ENCODE assay signal across 8 cellular contexts in the genomic region with DNA sequence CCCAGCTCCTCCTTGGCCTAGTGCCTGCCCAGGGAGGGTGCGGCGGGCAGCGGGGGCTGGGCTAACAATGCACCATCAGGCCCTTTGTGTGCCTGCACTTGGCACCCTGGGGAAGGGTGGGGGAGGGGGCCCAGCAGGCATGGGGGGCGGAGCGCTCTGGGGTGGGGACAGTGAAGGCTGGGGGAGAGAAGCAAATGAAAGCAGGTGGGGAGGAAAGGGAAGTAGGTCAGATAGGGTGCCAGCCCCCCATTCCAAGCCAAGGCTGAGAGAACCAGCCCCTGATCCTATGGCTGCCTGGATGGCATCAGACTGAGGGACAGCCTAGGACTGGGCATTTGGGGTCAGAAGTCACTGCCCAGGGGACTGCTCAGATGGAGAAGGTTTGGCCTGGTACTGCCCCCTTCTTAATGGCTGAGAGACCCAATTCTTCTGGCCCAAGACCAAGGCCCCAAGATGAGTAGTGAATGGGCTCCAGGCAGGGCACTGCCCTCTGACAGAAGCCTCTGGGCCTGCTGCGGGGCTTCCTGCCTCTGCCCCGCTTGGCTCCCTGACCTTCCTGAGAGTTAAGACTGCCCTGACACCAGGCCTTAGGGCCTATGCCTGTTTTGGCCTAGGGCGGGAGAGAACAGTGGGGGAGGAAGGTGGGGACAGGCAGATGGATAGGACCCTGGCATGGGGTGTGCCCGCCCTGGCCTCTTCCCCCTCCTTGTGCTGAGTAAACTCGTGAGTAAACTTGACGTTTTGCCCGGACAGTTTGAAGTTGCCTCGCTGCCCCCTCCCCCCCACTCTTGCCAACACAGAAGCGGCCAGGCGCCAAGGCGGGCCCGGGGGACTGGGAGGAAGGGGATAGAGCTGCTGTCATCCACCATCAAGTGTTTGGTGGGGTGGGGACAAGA. TPM values are rescaled to one million over a fixed set of nuclear protein-coding genes. Genes with fewer than 3 reads are reported as not detected.
DNase-seq lines count a peak whose midpoint lies in the region; ATAC-seq lines count a peak whose summit lies in the region.
"Had no signal": no experiment of that assay in that cellular context is flagged by ENCODE, and none has a peak within 500 bp of the region (broad histone marks: within the 10 kb centered on the region; RNA-seq: fewer than 3 reads in every experiment).

No MANE protein-coding gene starts in this region.

- peak; percentile 1 for ATAC-seq in stimulated activated naive CD8-positive, alpha-beta T cell treated with anti-CD3 and anti-CD28 coated beads, Interleukin-15, amount 100 ng/mL, for 72 hours

- no peak overlapping the region for H3K4me3 Mint-ChIP-seq in activated naive CD8-positive, alpha-beta T cell treated with anti-CD3 and anti-CD28 coated beads for 36 hours
- H3K4me3 Mint-ChIP-seq in stimulated activated naive CD8-positive, alpha-beta T cell treated with anti-CD3 and anti-CD28 coated beads, Interleukin-15, amount 100 ng/mL, for 72 hours = peak overlapping the region; percentile 89 to 93

- peaks cover 6% of the 10 kb centered on the region for H3K36me3 Mint-ChIP-seq in activated naive CD8-positive, alpha-beta T cell treated with anti-CD3 and anti-CD28 coated beads for 36 hours

- H3K27me3 Mint-ChIP-seq in activated naive CD8-positive, alpha-beta T cell treated with anti-CD3 and anti-CD28 coated beads for 36 hours = peaks cover 3% of the 10 kb centered on the region
- no peaks in the 10 kb centered on the region for H3K27me3 Mint-ChIP-seq in stimulated activated naive CD8-positive, alpha-beta T cell treated with anti-CD3 and anti-CD28 coated beads, Interleukin-15, amount 100 ng/mL, for 72 hours

- 73% methylated on average over 12 of the region's 17 CpGs for WGBS in HUES64

- peaks cover 16% of the 10 kb centered on the region for H3K4me1 ChIP-seq in HUES64 (ENCODE audit: insufficient read depth, low read length)

- H3K9me3 Mint-ChIP-seq in activated naive CD8-positive, alpha-beta T cell treated with anti-CD3 and anti-CD28 coated beads for 36 hours = no peaks in the 10 kb centered on the region
- H3K9me3 Mint-ChIP-seq in stimulated activated naive CD8-positive, alpha-beta T cell treated with anti-CD3 and anti-CD28 coated beads, Interleukin-15, amount 100 ng/mL, for 72 hours = no peaks in the 10 kb centered on the region

- H3K27ac ChIP-seq in HUES64 (ENCODE audit: low read depth, low read length) = peak overlapping the region; percentile 65; the same call in 1 of the 2 replicates

- peaks cover 50% of the 10 kb centered on the region for H3K4me1 Mint-ChIP-seq in activated naive CD8-positive, alpha-beta T cell treated with anti-CD3 and anti-CD28 coated beads for 36 hours
- peaks cover 71% of the 10 kb centered on the region for H3K4me1 Mint-ChIP-seq in stimulated activated naive CD8-positive, alpha-beta T cell treated with anti-CD3 and anti-CD28 coated beads, Interleukin-15, amount 100 ng/mL, for 72 hours

- DNase-seq in activated naive CD8-positive, alpha-beta T cell treated with anti-CD3 and anti-CD28 coated beads for 36 hours = no peak
- peak; percentile 47 for DNase-seq in inferior parietal cortex (ENCODE audit: extremely low spot score)
- DNase-seq in stimulated activated naive CD8-positive, alpha-beta T cell treated with anti-CD3 and anti-CD28 coated beads, Interleukin-15, amount 100 ng/mL, for 72 hours = no peak
- DNase-seq in stimulated activated CD4-positive, alpha-beta T cell treated with anti-CD3 and anti-CD28 coated beads, Interleukin-12 subunit alpha, Interleukin-12 subunit beta, amount 100 ng/mL, for 4 hours = no peak
- DNase-seq in T-helper 9 cell = no peak
- DNase-seq in D341Med (ENCODE audit: low spot score) = no peak

- H3K4me3 ChIP-seq in HUES64 (ENCODE audit: low read length) = no peak overlapping the region

- H3K9ac ChIP-seq in HUES64 (ENCODE audit: low read depth, low read length) = peak overlapping the region; percentile 33; the same call in 1 of the 2 replicates

- H3K36me3 ChIP-seq in HUES64 (ENCODE audit: insufficient read depth, low read length) = no peaks in the 10 kb centered on the region

- H3K27ac Mint-ChIP-seq in activated naive CD8-positive, alpha-beta T cell treated with anti-CD3 and anti-CD28 coated beads for 36 hours = peak overlapping the region; percentile 96
- peak overlapping the region; percentile 99 for H3K27ac Mint-ChIP-seq in stimulated activated naive CD8-positive, alpha-beta T cell treated with anti-CD3 and anti-CD28 coated beads, Interleukin-15, amount 100 ng/mL, for 72 hours

- no peaks in the 10 kb centered on the region for H3K27me3 ChIP-seq in HUES64 (ENCODE audit: insufficient read depth, low read length)

- no peaks in the 10 kb centered on the region for H3K9me3 ChIP-seq in HUES64 (ENCODE audit: insufficient read depth, low read depth, low read length)

RNA-seq across cellular contexts. Expression of a gene that starts 2.7 kb away (rescaled TPM):
- polyA plus RNA-seq in HUES64 (2013, experiment 1 of 2) = 13.0 TPM
- 9.5 TPM for polyA plus RNA-seq in HUES64 (2013, experiment 2 of 2)
- 10 to 100 TPM; 14.1 to 14.4 TPM for total RNA-seq in activated naive CD8-positive, alpha-beta T cell treated with anti-CD3 and anti-CD28 coated beads for 36 hours

RNA-seq across cellular contexts. Expression of a gene that starts 11.9 kb away (rescaled TPM):
- not detected for polyA plus RNA-seq in HUES64 (2013, experiment 1 of 2)
- not detected for polyA plus RNA-seq in HUES64 (2013, experiment 2 of 2)
- total RNA-seq in activated naive CD8-positive, alpha-beta T cell treated with anti-CD3 and anti-CD28 coated beads for 36 hours = under 1 TPM in 1 of 2 experiments, not detected in 1; 0.66 TPM

RNA-seq across cellular contexts. Expression of a gene that starts 22.2 kb away (rescaled TPM):
- 58.3 TPM for polyA plus RNA-seq in HUES64 (2013, experiment 1 of 2)
- 49.8 TPM for polyA plus RNA-seq in HUES64 (2013, experiment 2 of 2)
- total RNA-seq in activated naive CD8-positive, alpha-beta T cell treated with anti-CD3 and anti-CD28 coated beads for 36 hours = 10 to 100 TPM; 54.2 to 56.1 TPM

RNA-seq across cellular contexts. Expression of a gene that starts 28.3 kb away (rescaled TPM):
- not detected for polyA plus RNA-seq in HUES64 (2013, experiment 1 of 2)
- polyA plus RNA-seq in HUES64 (2013, experiment 2 of 2) = 0.51 TPM
- total RNA-seq in activated naive CD8-positive, alpha-beta T cell treated with anti-CD3 and anti-CD28 coated beads for 36 hours = under 1 TPM; 0.20 to 0.31 TPM

RNA-seq across cellular contexts. Expression of a gene that starts 28.3 kb away (rescaled TPM):
- not detected for polyA plus RNA-seq in HUES64 (2013, experiment 1 of 2)
- not detected for polyA plus RNA-seq in HUES64 (2013, experiment 2 of 2)
- total RNA-seq in activated naive CD8-positive, alpha-beta T cell treated with anti-CD3 and anti-CD28 coated beads for 36 hours = not detected
- total RNA-seq: T-helper 2 cell treated with Interferon-gamma antibody and Interleukin-4, amounts not matched to agents 100 ng/mL and 5 ng/mL, for 36 hours had no signal
